ENCODE assay signal across 11 cellular contexts in the genomic region with DNA sequence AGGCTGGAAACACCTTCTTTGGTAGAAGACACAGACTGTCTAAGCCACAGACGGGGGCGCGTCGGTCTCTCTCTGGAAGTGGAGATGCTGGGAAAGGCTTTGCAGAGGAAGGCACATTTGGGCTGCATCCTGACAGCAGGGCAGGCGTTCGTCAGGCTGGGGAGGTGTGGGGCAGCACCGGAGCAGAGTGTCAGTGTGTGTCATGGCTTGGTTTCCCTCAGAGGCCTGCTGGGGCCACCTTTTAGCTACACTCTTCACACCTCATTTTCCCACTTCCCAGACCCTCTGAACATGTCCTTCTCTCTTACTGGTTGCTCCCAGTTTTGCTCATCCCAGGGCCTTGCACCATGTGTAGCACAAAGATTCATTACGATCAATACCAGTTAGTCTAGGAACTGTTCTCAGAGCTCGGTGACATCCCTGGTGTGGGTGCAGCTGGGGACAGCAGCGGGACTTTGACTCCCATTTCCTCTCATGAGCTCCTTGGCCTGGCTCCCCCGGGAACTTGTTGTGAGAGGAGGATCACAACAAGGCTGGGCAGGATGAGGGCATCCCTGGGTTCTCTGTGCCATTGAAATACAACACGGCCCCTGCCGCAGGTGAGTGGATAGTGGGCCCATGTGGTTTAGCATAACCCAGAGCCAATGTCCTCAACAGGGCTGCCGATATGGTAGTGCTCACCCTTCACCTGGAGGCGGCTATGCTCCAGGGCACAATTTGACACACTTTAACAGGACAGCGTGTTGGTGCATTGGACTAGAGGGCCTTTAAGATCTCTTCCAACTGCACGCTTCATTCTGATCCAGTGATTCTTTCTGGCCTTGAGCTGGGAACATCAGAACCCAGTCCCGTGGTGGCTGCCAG. TPM values are rescaled to one million over a fixed set of nuclear protein-coding genes. Genes with fewer than 3 reads are reported as not detected.
DNase-seq lines count a peak whose midpoint lies in the region; ATAC-seq lines count a peak whose summit lies in the region.
"Had no signal": no experiment of that assay in that cellular context is flagged by ENCODE, and none has a peak within 500 bp of the region (broad histone marks: within the 10 kb centered on the region; RNA-seq: fewer than 3 reads in every experiment).

No MANE protein-coding gene starts in this region.

- H3K27me3 Mint-ChIP-seq in activated CD4-positive, alpha-beta T cell treated with anti-CD3 and anti-CD28 coated beads, Interleukin-2, amount 10 ng/mL, durations not matched to agents 7 days and 5 days, result no peaks in the 10 kb centered on the region

- H3K4me1 Mint-ChIP-seq in activated CD4-positive, alpha-beta T cell treated with anti-CD3 and anti-CD28 coated beads, Interleukin-2, amount 10 ng/mL, durations not matched to agents 7 days and 5 days, result peaks cover 90% of the 10 kb centered on the region
- peaks cover 74% of the 10 kb centered on the region for H3K4me1 Mint-ChIP-seq in stimulated activated effector memory CD8-positive, alpha-beta T cell treated with anti-CD3 and anti-CD28 coated beads, Interleukin-12 subunit alpha, Interleukin-12 subunit beta, amount 100 ng/mL, for 72 hours

- H3K9ac ChIP-seq in SK-N-MC (ENCODE audit: insufficient read length), result no peak overlapping the region

- no peaks in the 10 kb centered on the region for H3K36me3 ChIP-seq in SK-N-MC (ENCODE audit: insufficient read depth, low read length)

- no peaks in the 10 kb centered on the region for H3K9me3 ChIP-seq in SK-N-MC (ENCODE audit: low read depth, low read length)

- no peaks in the 10 kb centered on the region for H3K36me3 Mint-ChIP-seq in activated CD4-positive, alpha-beta T cell treated with anti-CD3 and anti-CD28 coated beads, Interleukin-2, amount 10 ng/mL, durations not matched to agents 7 days and 5 days (ENCODE audit: low read depth)
- H3K36me3 Mint-ChIP-seq in stimulated activated effector memory CD8-positive, alpha-beta T cell treated with anti-CD3 and anti-CD28 coated beads, Interleukin-12 subunit alpha, Interleukin-12 subunit beta, amount 100 ng/mL, for 72 hours, result no peaks in the 10 kb centered on the region

- H3K4me3 Mint-ChIP-seq in activated CD4-positive, alpha-beta T cell treated with anti-CD3 and anti-CD28 coated beads, Interleukin-2, amount 10 ng/mL, durations not matched to agents 7 days and 5 days, result peak overlapping the region; percentile 33
- H3K4me3 Mint-ChIP-seq in stimulated activated effector memory CD8-positive, alpha-beta T cell treated with anti-CD3 and anti-CD28 coated beads, Interleukin-12 subunit alpha, Interleukin-12 subunit beta, amount 100 ng/mL, for 72 hours, result peak overlapping the region; percentile 35

- H3K27ac ChIP-seq in SK-N-MC, result peak overlapping the region; percentile 60; the same call in 1 of the 2 replicates
- H3K27ac ChIP-seq: foreskin keratinocyte had no signal

- ATAC-seq in HG02588 (IDR thresholded peaks at IDR 0.05; ENCODE audit: unreplicated experiment), result peak; percentile 16
- peak; percentile 30 for ATAC-seq in stimulated activated effector memory CD8-positive, alpha-beta T cell treated with anti-CD3 and anti-CD28 coated beads, Interleukin-12 subunit alpha, Interleukin-12 subunit beta, amount 100 ng/mL, for 72 hours
- ATAC-seq: foreskin keratinocyte had no signal

- CTCF ChIA-PET in activated CD4-positive, alpha-beta T cell treated with anti-CD3 and anti-CD28 coated beads, Interleukin-2, amount 10 ng/mL, durations not matched to agents 7 days and 5 days (lab: Charles Lee), result interaction anchor here (0.7 to 3.5 kb wide), 12 partner anchors 10 to 67 kb away, joined by 3 to 18 read pairs (median 5); partner anchors contain the start of gene SMARCE1

- POLR2A ChIA-PET in activated CD4-positive, alpha-beta T cell treated with anti-CD3 and anti-CD28 coated beads, Interleukin-2, amount 10 ng/mL, durations not matched to agents 7 days and 5 days (lab: Charles Lee), result interaction anchor here (0.7 to 1.5 kb wide), 3 partner anchors 53 to 172 kb away, joined by 3 to 5 read pairs (median 4); no protein-coding TSS in a partner anchor

- H3K4me3 ChIP-seq in SK-N-MC, result no peak overlapping the region

- no peak for DNase-seq in activated CD4-positive, alpha-beta T cell treated with anti-CD3 and anti-CD28 coated beads, Interleukin-2, amount 10 ng/mL, durations not matched to agents 7 days and 5 days
- DNase-seq in activated CD4-positive, alpha-beta T cell treated with anti-CD3 and anti-CD28 coated beads, Interleukin-2, amount 50 U/mL, for 4 hours, result no peak
- no peak for DNase-seq in SK-N-MC (ENCODE audit: low read depth, low spot score)
- DNase-seq in stimulated activated effector memory CD8-positive, alpha-beta T cell treated with anti-CD3 and anti-CD28 coated beads, Interleukin-12 subunit alpha, Interleukin-12 subunit beta, amount 100 ng/mL, for 72 hours (ENCODE audit: low spot score in 2 of 2), result no peak
- DNase-seq in NCI-H524 treated with DMSO at 0.1 percent for 48 hours (lab: John Stamatoyannopoulos, UW), result no peak
- no peak for DNase-seq in NOMO-1 treated with DMSO at 0.1 percent for 48 hours (lab: John Stamatoyannopoulos, UW; ENCODE audit: unreplicated experiment)
- DNase-seq in HUDEP-2 (lab: John Stamatoyannopoulos, UW; ENCODE audit: unreplicated experiment in 76 of 76), result no peak
- DNase-seq: foreskin keratinocyte, NCI-H446 had no signal

- H3K9me3 Mint-ChIP-seq in activated CD4-positive, alpha-beta T cell treated with anti-CD3 and anti-CD28 coated beads, Interleukin-2, amount 10 ng/mL, durations not matched to agents 7 days and 5 days, result peaks cover 2% of the 10 kb centered on the region
- no peaks in the 10 kb centered on the region for H3K9me3 Mint-ChIP-seq in stimulated activated effector memory CD8-positive, alpha-beta T cell treated with anti-CD3 and anti-CD28 coated beads, Interleukin-12 subunit alpha, Interleukin-12 subunit beta, amount 100 ng/mL, for 72 hours

- peak overlapping the region; percentile 88 for H3K27ac Mint-ChIP-seq in activated CD4-positive, alpha-beta T cell treated with anti-CD3 and anti-CD28 coated beads, Interleukin-2, amount 10 ng/mL, durations not matched to agents 7 days and 5 days
- peak overlapping the region; percentile 76 for H3K27ac Mint-ChIP-seq in stimulated activated effector memory CD8-positive, alpha-beta T cell treated with anti-CD3 and anti-CD28 coated beads, Interleukin-12 subunit alpha, Interleukin-12 subunit beta, amount 100 ng/mL, for 72 hours

RNA-seq across cellular contexts. Expression of gene SMARCE1, which starts 33.0 kb away (rescaled TPM):
- 100 to 1,000 TPM; 110 to 117 TPM for total RNA-seq in activated CD4-positive, alpha-beta T cell treated with anti-CD3 and anti-CD28 coated beads, Interleukin-2, amount 10 ng/mL, durations not matched to agents 7 days and 5 days

RNA-seq across cellular contexts. Expression of gene CCR7, which starts 49.4 kb away (rescaled TPM):
- total RNA-seq in activated CD4-positive, alpha-beta T cell treated with anti-CD3 and anti-CD28 coated beads, Interleukin-2, amount 10 ng/mL, durations not matched to agents 7 days and 5 days, result 100 to 1,000 TPM; 281 to 323 TPM
- total RNA-seq: astrocyte, foreskin keratinocyte had no signal

RNA-seq across cellular contexts. Expression of gene KRT222, which starts 50.3 kb away (rescaled TPM):
- total RNA-seq in activated CD4-positive, alpha-beta T cell treated with anti-CD3 and anti-CD28 coated beads, Interleukin-2, amount 10 ng/mL, durations not matched to agents 7 days and 5 days, result not detected
